In the genomic region with DNA sequence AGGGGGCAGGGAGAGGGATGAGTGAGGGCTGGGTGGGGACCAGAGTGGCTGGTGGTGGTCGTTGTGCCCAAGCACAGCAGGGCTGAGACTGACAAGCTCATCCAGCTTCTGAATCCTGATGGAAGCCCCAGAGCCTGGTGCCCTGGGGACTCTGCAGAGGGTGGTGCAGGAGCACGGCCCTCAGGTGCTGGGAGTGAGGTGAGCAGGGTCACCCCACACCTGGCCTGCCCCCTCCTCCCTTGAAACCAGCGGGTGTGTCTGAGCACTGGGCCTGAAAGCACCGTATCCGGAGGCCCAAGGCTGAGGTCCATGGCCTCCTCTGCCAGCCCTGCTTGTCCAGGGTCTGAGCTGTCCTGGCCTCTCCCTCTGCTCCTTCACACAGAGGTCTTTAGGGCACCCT, we compare ENCODE assay signal across 9 cellular contexts.
"Had no signal": no experiment of that assay in that cellular context is flagged by ENCODE, and none has a peak within 500 bp of the region (broad histone marks: within the 10 kb centered on the region; RNA-seq: fewer than 3 reads in every experiment).

No MANE protein-coding gene starts in this region.

- H3K4me1 ChIP-seq: HAP-1 had no signal

- H3K36me3 ChIP-seq: HAP-1 had no signal

- ATAC-seq: HCT116, HepG2, K562 had no signal

- DNase-seq: GM23248, GOT3, H7, HFFc6 had no signal

- H3K4me3 ChIP-seq: GM23248, HAP-1, K562 had no signal

- H3K9me3 ChIP-seq: HAP-1 had no signal

- H3K27ac ChIP-seq: GM23248, HL-60 had no signal

- H3K27ac Mint-ChIP-seq: HFFc6 had no signal

- H3K4me3 Mint-ChIP-seq: HFFc6 had no signal
